Comparison of ENCODE assay signal across 11 cellular contexts in the genomic region with DNA sequence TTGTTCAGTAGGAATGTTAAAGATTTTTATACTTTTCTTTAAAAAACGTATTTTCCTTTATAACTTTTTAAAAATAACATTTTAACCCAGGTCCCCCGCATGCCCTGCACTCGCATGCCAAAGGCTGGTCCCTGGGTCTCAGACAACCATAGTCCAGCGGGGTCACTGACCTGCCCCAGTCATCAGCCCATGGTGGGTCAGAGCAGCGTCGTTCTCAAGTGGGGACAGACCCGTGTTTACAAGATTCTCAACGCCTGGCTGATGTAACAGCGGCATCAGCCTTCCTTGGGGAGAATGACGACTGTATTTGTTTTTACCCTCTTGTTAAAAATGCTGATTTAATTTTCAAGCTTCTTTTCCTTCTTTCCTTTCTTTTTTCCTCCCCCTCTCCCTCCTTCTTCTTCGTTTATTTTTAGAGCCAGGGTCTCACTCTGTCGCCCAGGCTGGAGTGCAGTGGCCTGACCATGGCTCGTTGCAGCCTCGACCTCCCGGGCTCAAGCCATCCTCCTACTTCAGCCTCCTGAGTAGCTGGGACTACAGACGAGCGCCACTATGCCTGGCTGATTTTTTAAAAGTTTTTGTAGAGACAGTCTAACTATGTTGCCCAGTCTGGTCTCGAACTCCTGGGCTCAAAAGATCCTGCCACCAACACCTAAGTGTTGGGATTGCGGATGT. TPM values are rescaled to one million over a fixed set of nuclear protein-coding genes. Genes with fewer than 3 reads are reported as not detected.
DNase-seq lines count a peak whose midpoint lies in the region; ATAC-seq, FAIRE-seq and TF ChIP-seq lines count a peak whose summit lies in the region.
"Had no signal": no experiment of that assay in that cellular context is flagged by ENCODE, and none has a peak within 500 bp of the region (broad histone marks: within the 10 kb centered on the region; RNA-seq: fewer than 3 reads in every experiment).

No MANE protein-coding gene starts in this region.

- no peak for FAIRE-seq in K562 (lab: Jason Lieb, UNC)

- H2AFZ ChIP-seq in K562 (ENCODE audit: low read depth, low read length) = peak overlapping the region; percentile 83

- in situ Hi-C loops in K562 (cut with MboI) (no loop called here), KBM-7 (cut with MboI; ENCODE audit: low pct_unique_long_range_greater_than_20kb, low sequenced_read_pairs) (no loop called here)

- H3K4me1 ChIP-seq in K562 (replicated peaks in 1 of 2; ENCODE audit: control insufficient read depth in 2 of 2, insufficient read depth in 2 of 2, low read length in 2 of 2) = peaks cover 0 to 21% of the 10 kb centered on the region in 2 experiments; a peak in 3 of 5 replicates
- H3K4me1 ChIP-seq in tibial artery = peaks cover 0 to 58% (median 28%) of the 10 kb centered on the region in 4 donors

- H3K27ac ChIP-seq in K562 (ENCODE audit: extremely low read depth, low read depth, low read length) (no peak overlapping the region; the same call in 2 of the 3 replicates), tibial artery (peak overlapping the region; percentile 90 to 93)
- H3K27ac ChIP-seq: VCaP had no signal

- ATAC-seq in K562 (peak; percentile 39), memory B cell (ENCODE audit: low read depth) (no peak)

- H3K9me1 ChIP-seq in K562 (ENCODE audit: control insufficient read depth, insufficient read depth, low read length) = no peaks in the 10 kb centered on the region

- H3K4me1 Mint-ChIP-seq in activated naive CD4-positive, alpha-beta T cell treated with anti-CD3 and anti-CD28 coated beads, Interleukin-2, amount 10 ng/mL, durations not matched to agents 7 days and 5 days = peaks cover 20% of the 10 kb centered on the region
- peaks cover 2% of the 10 kb centered on the region for H3K4me1 Mint-ChIP-seq in memory B cell

- no peaks in the 10 kb centered on the region for H3K9me3 Mint-ChIP-seq in activated naive CD4-positive, alpha-beta T cell treated with anti-CD3 and anti-CD28 coated beads, Interleukin-2, amount 10 ng/mL, durations not matched to agents 7 days and 5 days
- no peaks in the 10 kb centered on the region for H3K9me3 Mint-ChIP-seq in memory B cell

- peak overlapping the region; percentile 40 for H3K4me3 Mint-ChIP-seq in activated naive CD4-positive, alpha-beta T cell treated with anti-CD3 and anti-CD28 coated beads, Interleukin-2, amount 10 ng/mL, durations not matched to agents 7 days and 5 days
- H3K4me3 Mint-ChIP-seq in memory B cell = peak overlapping the region; percentile 37

- CTCF ChIA-PET in activated naive CD4-positive, alpha-beta T cell treated with anti-CD3 and anti-CD28 coated beads, Interleukin-2, amount 10 ng/mL, durations not matched to agents 7 days and 5 days (lab: Charles Lee) = no interaction called here
- CTCF ChIA-PET in K562 (lab: Yijun Ruan, JAX; ENCODE audit: low intra/inter-chr PET ratio) = no interaction called here

- POLR2A ChIA-PET in K562 (lab: Yijun Ruan, JAX) = interaction anchor here (0.9 to 1.3 kb wide), 3 partner anchors 16 to 174 kb away, joined by 3 to 4 read pairs (median 4); a partner anchor contains a TSS

- intact Hi-C loops in K562 (cut with micrococcal nuclease) = loop anchor here (2.0 kb wide), 1 partner anchor 26 kb away; no protein-coding TSS in a partner anchor
- intact Hi-C loops in tibial artery (cut with DNase I; ENCODE audit: low total_unique reads) = no loop called here

- 23% methylated on average over 13 of the region's 19 CpGs for WGBS in K562 (ENCODE audit: insufficient coverage, low coverage, missing lambda C conversion rate)

- BruUV-seq in K562 (replicated peaks; lab: Mats Ljungman, UMichigan) = no TSS peak

- no peaks in the 10 kb centered on the region for H3K79me2 ChIP-seq in K562 (ENCODE audit: control insufficient read depth, insufficient read depth, low read length)

- no peak for TF ChIP-seq RAD21 in K562 (CRISPR knock-in tag; conservative IDR thresholded peaks at IDR 0.05 in 1 of 2, IDR thresholded peaks at IDR 0.05 in 1 of 2)

- TF ChIP-seq CTCF in K562 (IDR thresholded peaks at IDR 0.05 in 2 of 3, conservative IDR thresholded peaks at IDR 0.05 in 1 of 3; ENCODE audit: insufficient read depth in 2 of 3, low read depth in 1 of 3, low read length in 3 of 3) = no peak
- no peak for TF ChIP-seq CTCF in tibial artery (IDR thresholded peaks at IDR 0.05)

- DNase-seq in activated naive CD4-positive, alpha-beta T cell treated with anti-CD3 and anti-CD28 coated beads, Interleukin-2, amount 10 ng/mL, durations not matched to agents 7 days and 5 days = no peak
- DNase-seq in activated naive CD4-positive, alpha-beta T cell (lab: John Stamatoyannopoulos, UW) = no peak
- DNase-seq in K562 (ENCODE audit: extremely low read depth in 1 of 4, low spot score in 3 of 4) = peak in 1 of 4 experiments; percentile 7
- no peak for DNase-seq in memory B cell (ENCODE audit: low spot score in 2 of 2)
- DNase-seq in tibial artery = no peak
- DNase-seq in NCI-H2227 (lab: John Stamatoyannopoulos, UW; ENCODE audit: unreplicated experiment) = no peak
- DNase-seq in KBM-7 = no peak
- no peak for DNase-seq in kidney glomerular epithelial cell (lab: John Stamatoyannopoulos, UW)
- DNase-seq: NCI-H1092; stimulated activated CD4-positive, alpha-beta T cell treated with anti-CD3 and anti-CD28 coated beads, Interleukin-2, amount 100 ng/mL, for 24 hours had no signal

- TF ChIP-seq EP300 in K562 (IDR thresholded peaks at IDR 0.05; ENCODE audit: low read length) = no peak

- TF ChIP-seq POLR2A in K562 (conservative IDR thresholded peaks at IDR 0.05) = no peak

- H3K4me2 ChIP-seq in K562 (ENCODE audit: insufficient read depth, low read length) = peak overlapping the region; percentile 76

- no peaks in the 10 kb centered on the region for H3K36me3 Mint-ChIP-seq in activated naive CD4-positive, alpha-beta T cell treated with anti-CD3 and anti-CD28 coated beads, Interleukin-2, amount 10 ng/mL, durations not matched to agents 7 days and 5 days
- H3K36me3 Mint-ChIP-seq in memory B cell = peaks cover 2% of the 10 kb centered on the region

- no peak overlapping the region for H3K27ac Mint-ChIP-seq in activated naive CD4-positive, alpha-beta T cell treated with anti-CD3 and anti-CD28 coated beads, Interleukin-2, amount 10 ng/mL, durations not matched to agents 7 days and 5 days
- no peak overlapping the region for H3K27ac Mint-ChIP-seq in memory B cell

- no peaks in the 10 kb centered on the region for H4K20me1 ChIP-seq in K562 (replicated peaks; ENCODE audit: control insufficient read depth, insufficient read depth, low read length)

- H3K4me3 ChIP-seq in K562 (peak overlapping the region; percentile 48), tibial artery (peak overlapping the region; percentile 77 to 96)

- H3K27me3 ChIP-seq in K562 (ENCODE audit: control insufficient read depth in 2 of 2, insufficient read depth in 2 of 2, low read length in 2 of 2) (no peaks in the 10 kb centered on the region; a peak in 2 of 5 replicates), tibial artery (no peaks in the 10 kb centered on the region)

- peaks cover 91% of the 10 kb centered on the region for H3K27me3 Mint-ChIP-seq in activated naive CD4-positive, alpha-beta T cell treated with anti-CD3 and anti-CD28 coated beads, Interleukin-2, amount 10 ng/mL, durations not matched to agents 7 days and 5 days
- H3K27me3 Mint-ChIP-seq in memory B cell = peaks cover 11% of the 10 kb centered on the region

- H3K36me3 ChIP-seq in K562 (ENCODE audit: control insufficient read depth, insufficient read depth, low read length) (no peaks in the 10 kb centered on the region), tibial artery (no peaks in the 10 kb centered on the region)

- H3K9me3 ChIP-seq in K562 (replicated peaks; ENCODE audit: control insufficient read depth, insufficient read depth, low read depth, low read length) (no peaks in the 10 kb centered on the region), tibial artery (no peaks in the 10 kb centered on the region)

- H3K9ac ChIP-seq in K562 (ENCODE audit: insufficient read depth in 1 of 2, low read depth in 2 of 2, low read length in 2 of 2) = peak overlapping the region in 1 of 2 experiments; percentile 30; a peak in 2 of 4 replicates

RNA-seq across cellular contexts. Expression of a gene that starts 1.0 kb away (rescaled TPM):
- total RNA-seq in K562 (2011; cell fraction: chromatin; rRNA removed; ENCODE audit: low replicate concordance) = 0.65 TPM in 1 of 2 replicates, not detected in the other
- total RNA-seq in K562 (2011; cell fraction: nucleolus; rRNA removed) = 0.53 and 0.67 TPM in 2 replicates
- 0.37 and 0.46 TPM in 2 replicates for total RNA-seq in K562 (2011; cell fraction: nucleoplasm; rRNA removed)
- total RNA-seq in K562 (2014; rRNA removed) (1.7 and 2.4 TPM in 2 replicates), K562 (2014; rRNA removed; fragmentation: Illumina TruSeq; extraction: Trizol) (1.7 and 2.0 TPM in 2 replicates), K562 (2015; rRNA removed; fragmentation: Illumina TruSeq; extraction: Trizol) (1.5 and 1.6 TPM in 2 replicates), K562 (2021) (5.1 and 5.2 TPM in 2 replicates)
- polyA plus RNA-seq in K562 (2011; rRNA removed) (1.2 TPM in 2 replicates), K562 (2014; fragmentation: Illumina TruSeq; extraction: Trizol) (5.9 and 9.1 TPM in 2 replicates), K562 (2014; fragmentation: Nextera tagmentation; extraction: Ambion mirVana) (1 to 10 TPM in 1 of 2 experiments, under 1 TPM in 1; 0.66 to 1.2 TPM), K562 (2014; rRNA removed) (2.8 and 3.1 TPM in 2 replicates)
- 1.4 and 2.0 TPM in 2 replicates for polyA plus RNA-seq in K562 (2011; cell fraction: cytosol; rRNA removed)
- 0.34 and 0.41 TPM in 2 replicates for polyA plus RNA-seq in K562 (2011; cell fraction: nucleus; rRNA removed)
- polyA plus RNA-seq in K562 (2012) = 5.0 and 20.1 TPM in 2 replicates
- 0.69 and 0.98 TPM in 2 replicates for polyA minus RNA-seq in K562 (2011; rRNA and poly(A)+ RNA removed)
- 0.57 TPM in 1 of 2 replicates, not detected in the other for polyA minus RNA-seq in K562 (2011; cell fraction: cytosol; rRNA and poly(A)+ RNA removed)
- not detected in 2 replicates for polyA minus RNA-seq in K562 (2011; cell fraction: nucleus; rRNA and poly(A)+ RNA removed)
